In genomic region chr12:3179731-3180130, GRCh38 we compare ENCODE assay signal across 14 cellular contexts.
"Had no signal": no experiment of that assay in that cellular context is flagged by ENCODE, and none has a peak within 500 bp of the region (broad histone marks: within the 10 kb centered on the region; RNA-seq: fewer than 3 reads in every experiment).

No MANE protein-coding gene starts in this region.

- ATAC-seq: activated naive CD8-positive, alpha-beta T cell treated with anti-CD3 and anti-CD28 coated beads, Interleukin-2, amount 50 U/mL, for 24 hours; effector memory CD8-positive, alpha-beta T cell; natural killer cell; stimulated activated naive CD8-positive, alpha-beta T cell treated with anti-CD3 and anti-CD28 coated beads, Interleukin-15, amount 100 ng/mL, for 72 hours had no signal

- H3K27me3 ChIP-seq: testis, upper lobe of left lung had no signal

- H3K9me3 ChIP-seq: left ventricle myocardium inferior, neutrophil, testis, upper lobe of left lung had no signal

- H3K27ac ChIP-seq: left ventricle myocardium inferior, neutrophil, testis, upper lobe of left lung had no signal

- DNase-seq: activated CD4-positive, alpha-beta T cell treated with anti-CD3 and anti-CD28 coated beads, Interleukin-2, amount 50 U/mL, for 4 hours; activated naive CD4-positive, alpha-beta T cell; activated naive CD8-positive, alpha-beta T cell treated with anti-CD3 and anti-CD28 coated beads, Interleukin-2, amount 50 U/mL, for 24 hours; activated T-cell treated with anti-CD3 and anti-CD28 coated beads for 4 hours; cerebellar nuclear complex; effector memory CD8-positive, alpha-beta T cell; foreskin melanocyte; left ventricle myocardium inferior; natural killer cell; stimulated activated CD4-positive, alpha-beta T cell treated with anti-CD3 and anti-CD28 coated beads, Interleukin-1b, Interleukin-23, amount 100 ng/mL, for 48 hours; stimulated activated naive CD8-positive, alpha-beta T cell treated with anti-CD3 and anti-CD28 coated beads, Interleukin-15, amount 100 ng/mL, for 72 hours; testis; upper lobe of left lung had no signal

- H3K4me3 ChIP-seq: left ventricle myocardium inferior, testis, upper lobe of left lung had no signal

- H3K36me3 ChIP-seq: left ventricle myocardium inferior, neutrophil, upper lobe of left lung had no signal
